ENCODE assay signal across 28 cellular contexts in the genomic region with DNA sequence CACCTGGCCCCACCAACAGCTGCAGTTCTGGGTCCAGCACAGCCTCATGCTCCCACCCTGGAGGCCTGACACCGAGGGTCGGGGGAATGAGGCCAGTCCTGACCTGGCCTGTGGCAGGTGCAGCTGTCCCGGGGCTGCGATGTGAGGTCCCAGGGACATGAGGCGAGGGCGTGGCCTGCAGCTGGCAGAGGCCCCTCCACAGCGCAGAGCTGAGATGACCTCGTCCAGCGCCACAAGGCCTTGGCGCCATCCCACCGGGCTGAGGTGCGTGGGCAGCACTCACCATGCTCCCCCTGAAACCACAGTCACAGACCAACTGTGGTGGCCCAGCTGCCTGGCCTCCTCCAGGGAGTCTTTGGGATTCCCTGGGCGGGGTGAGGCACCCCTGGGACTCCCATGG. TPM values are rescaled to one million over a fixed set of nuclear protein-coding genes. Genes with fewer than 3 reads are reported as not detected.
"Had no signal": no experiment of that assay in that cellular context is flagged by ENCODE, and none has a peak within 500 bp of the region (broad histone marks: within the 10 kb centered on the region; RNA-seq: fewer than 3 reads in every experiment).

No MANE protein-coding gene starts in this region.

- H3K27me3 ChIP-seq: Peyer's patch had no signal

- H3K4me1 Mint-ChIP-seq: T-cell had no signal

- H3K4me2 ChIP-seq: KMS-11, PC-9, SK-N-SH had no signal

- DNase-seq: Kasumi-1, MM.1S, NCI-H1048, NCI-H1105, NCI-H1417, NCI-H1436 treated with DMSO at 0.1 percent for 48 hours, NCI-H1694, NCI-H187 treated with DMSO at 0.1 percent for 48 hours, NCI-H2029 treated with DMSO at 0.1 percent for 48 hours, NCI-H2107, NCI-H2171, NCI-H226, NCI-H446, NCI-H510A, NCI-H524 treated with DMSO at 0.1 percent for 48 hours, NCI-H69, NCI-H774, PC-9, Peyer's patch, Right ventricle myocardium superior, SIG-M5, SK-N-SH, SW 1271, T-cell had no signal

- H3K9me3 ChIP-seq: SK-N-SH had no signal

- H3K9ac ChIP-seq: KMS-11, SK-N-SH had no signal

- ATAC-seq: T-cell had no signal

- H3K36me3 Mint-ChIP-seq: IgD-negative memory B cell, T-cell had no signal

- H3K4me3 Mint-ChIP-seq: IgD-negative memory B cell, T-cell had no signal

- H3K4me3 ChIP-seq: K562, PC-9, Peyer's patch had no signal

- H2AFZ ChIP-seq: PC-9 had no signal

- H3K4me1 ChIP-seq: Peyer's patch had no signal

- H3K27ac ChIP-seq: KMS-11, PC-9, Peyer's patch had no signal

- H3K36me3 ChIP-seq: Peyer's patch had no signal

- H3K27ac Mint-ChIP-seq: IgD-negative memory B cell, T-cell had no signal

RNA-seq across cellular contexts. Expression of a gene that starts 26.6 kb away (rescaled TPM):
- total RNA-seq: M059J, PC-9 had no signal
- polyA plus RNA-seq: IgD-negative memory B cell had no signal
